8 cellular contexts compared by ENCODE assay signal in the genomic region with DNA sequence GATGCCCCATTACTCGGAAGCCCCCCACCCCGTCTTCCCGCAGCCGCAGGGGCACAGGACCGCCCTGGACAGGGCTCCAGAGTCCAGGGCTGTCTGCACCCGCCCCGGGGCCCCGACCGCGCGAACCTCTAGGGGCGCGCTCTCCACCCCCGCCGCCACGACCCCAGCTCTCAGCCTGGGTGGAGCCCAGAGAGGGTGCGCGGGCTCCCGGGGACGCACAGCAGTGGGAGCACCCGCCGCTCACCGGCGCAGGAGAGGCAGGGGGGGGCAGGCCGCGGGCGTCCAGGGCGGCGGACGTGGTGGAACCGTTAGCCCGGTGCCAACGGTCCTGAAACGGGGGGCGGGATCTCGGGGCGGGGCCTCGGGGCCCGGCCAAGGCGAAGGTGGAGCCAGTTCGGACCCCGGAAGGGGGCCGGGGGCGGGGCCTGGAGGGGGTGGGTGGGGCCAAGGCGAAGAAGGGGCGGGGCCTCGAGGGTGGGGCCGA.
DNase-seq lines count a peak whose midpoint lies in the region; ATAC-seq, FAIRE-seq and TF ChIP-seq lines count a peak whose summit lies in the region.

Gene ATP8B3 (minus strand): TSS at position 335 of the 484 bp plus-strand sequence. CDS start 540 bp downstream, outside the sequence.

- peaks cover 0 to 20% of the 10 kb centered on the region in 2 donors for H3K36me3 ChIP-seq in muscle layer of duodenum (ENCODE audit: control insufficient read depth in 1 of 2, insufficient read depth in 2 of 2, low read length in 2 of 2)

- peak within 1 kb of the TSS; percentile 92 for H3K4me3 Mint-ChIP-seq in central memory CD8-positive, alpha-beta T cell

- FAIRE-seq in D721Med (lab: Jason Lieb, UNC): no peak

- peak; percentile 20 for ATAC-seq in GM21515 (IDR thresholded peaks at IDR 0.05; ENCODE audit: unreplicated experiment)
- ATAC-seq in central memory CD8-positive, alpha-beta T cell (replicated peaks; ENCODE audit: extremely low read depth, poor library complexity, severe bottlenecking): peak; percentile 40

- peaks cover 16% of the 10 kb centered on the region for H3K36me3 Mint-ChIP-seq in central memory CD8-positive, alpha-beta T cell (ENCODE audit: insufficient read depth)

- no peaks in the 10 kb centered on the region for H3K27me3 ChIP-seq in muscle layer of duodenum (ENCODE audit: low read depth, low read length)

- H3K4me3 ChIP-seq in muscle layer of duodenum (ENCODE audit: low read depth in 1 of 2, low read length in 2 of 2): peak within 1 kb of the TSS; percentile 64 to 69

- no peaks in the 10 kb centered on the region for H3K27me3 Mint-ChIP-seq in central memory CD8-positive, alpha-beta T cell

- no peaks in the 10 kb centered on the region for H3K9me3 ChIP-seq in muscle layer of duodenum (ENCODE audit: control insufficient read depth in 1 of 2, low read length in 2 of 2)

- H3K27ac ChIP-seq in muscle layer of duodenum (ENCODE audit: low read length): no peak within 1 kb of the TSS

- peaks cover 0 to 14% of the 10 kb centered on the region in 2 donors for H3K4me1 ChIP-seq in muscle layer of duodenum (ENCODE audit: control insufficient read depth in 1 of 2, insufficient read depth in 2 of 2, low read length in 2 of 2)

- peak within 1 kb of the TSS; percentile 82 for H3K27ac Mint-ChIP-seq in central memory CD8-positive, alpha-beta T cell (ENCODE audit: low read depth)

- H3K4me1 Mint-ChIP-seq in central memory CD8-positive, alpha-beta T cell: peaks cover 10% of the 10 kb centered on the region

- no peaks in the 10 kb centered on the region for H3K9me3 Mint-ChIP-seq in central memory CD8-positive, alpha-beta T cell

- peak; percentile 97 for DNase-seq in D721Med (ENCODE audit: insufficient read length, low spot score)
- DNase-seq in NAMALWA (ENCODE audit: low spot score): peak; percentile 77
- DNase-seq in central memory CD8-positive, alpha-beta T cell (ENCODE audit: low spot score in 2 of 2): peak in 1 of 2 donors; percentile 42
- no peak for DNase-seq in globus pallidus (ENCODE audit: low spot score)
- DNase-seq in LoVo (ENCODE audit: low spot score): no peak
- no peak for DNase-seq in NCI-H524 treated with DMSO at 0.1 percent for 48 hours (lab: John Stamatoyannopoulos, UW)

- TF ChIP-seq CTCF in D721Med (IDR thresholded peaks at IDR 0.05; ENCODE audit: insufficient read depth, missing control alignments): no peak

Comparison
In these comparisons a context has a peak if more than half of its experiments do, and no peak if none do; other contexts are left out.
1. DNase-seq: peak in D721Med (single experiment) and NAMALWA (single experiment); none in globus pallidus (single experiment), LoVo (single experiment) and NCI-H524 treated with DMSO at 0.1 percent for 48 hours (single experiment).